In genomic region chr5:68630354-68630753, GRCh38 we compare ENCODE assay signal across 29 cellular contexts.
DNase-seq lines count a peak whose midpoint lies in the region; ATAC-seq, FAIRE-seq and TF ChIP-seq lines count a peak whose summit lies in the region.
"Had no signal": no experiment of that assay in that cellular context is flagged by ENCODE, and none has a peak within 500 bp of the region (broad histone marks: within the 10 kb centered on the region; RNA-seq: fewer than 3 reads in every experiment).

No MANE protein-coding gene starts in this region.

- H3K9ac ChIP-seq in liver (ENCODE audit: low read depth in 1 of 2, low read length in 2 of 2), result no peak overlapping the region
- H3K9ac ChIP-seq in HepG2 (ENCODE audit: insufficient read depth, low read depth, low read length), result no peak overlapping the region
- H3K9ac ChIP-seq: BLaER1; BLaER1 treated with 17β-estradiol and CSF1 and Interleukin-3, amounts not matched to agents 10 nM and 100 nM had no signal

- TF ChIP-seq CTCF in liver (IDR thresholded peaks at IDR 0.05; ENCODE audit: low read depth, low read length, missing input control), result no peak
- TF ChIP-seq CTCF in HepG2 (CRISPR knock-in tag; IDR thresholded peaks at IDR 0.05), result no peak

- no peak overlapping the region for H3K4me2 ChIP-seq in HepG2 (ENCODE audit: low read depth, low read length)
- H3K4me2 ChIP-seq: A549; BLaER1; BLaER1 treated with 17β-estradiol and CSF1 and Interleukin-3, amounts not matched to agents 10 nM and 100 nM had no signal

- H3K27me3 ChIP-seq in liver (ENCODE audit: control insufficient read depth in 4 of 4, insufficient read depth in 4 of 4, low read length in 3 of 4) (no peaks in the 10 kb centered on the region), HepG2 (ENCODE audit: control insufficient read depth in 1 of 2, insufficient read depth in 2 of 2, low read length in 2 of 2) (no peaks in the 10 kb centered on the region)
- H3K27me3 ChIP-seq: BE2C; BLaER1; BLaER1 treated with 17β-estradiol and CSF1 and Interleukin-3, amounts not matched to agents 10 nM and 100 nM had no signal

- no peak overlapping the region for H3K27ac ChIP-seq in liver (ENCODE audit: low read depth in 1 of 2, low read length in 2 of 2)
- no peak overlapping the region for H3K27ac ChIP-seq in HepG2 (ENCODE audit: extremely low read length, insufficient read depth, low read length)
- H3K27ac ChIP-seq: 22Rv1; A549; BLaER1; BLaER1 treated with 17β-estradiol and CSF1 and Interleukin-3, amounts not matched to agents 10 nM and 100 nM; C4-2B had no signal

- POLR2A ChIA-PET in HepG2 (lab: Yijun Ruan, JAX), result no interaction called here

- H3K36me3 ChIP-seq in liver (ENCODE audit: control insufficient read depth in 4 of 4, insufficient read depth in 3 of 4, low read depth in 1 of 4, low read length in 3 of 4) (peaks cover 0 to 3% (median 0%) of the 10 kb centered on the region in 4 donors), HepG2 (replicated peaks in 1 of 2; ENCODE audit: control insufficient read depth in 1 of 2, insufficient read depth in 2 of 2, low read length in 2 of 2) (no peaks in the 10 kb centered on the region)
- H3K36me3 ChIP-seq: BE2C; BLaER1; BLaER1 treated with 17β-estradiol and CSF1 and Interleukin-3, amounts not matched to agents 10 nM and 100 nM had no signal

- DNase-seq in HepG2 (ENCODE audit: low spot score), result no peak
- DNase-seq: 8988T; ACHN; AML-193; BE2C; C1 segment of cervical spinal cord; Caco-2; Calu3; CD4-positive, alpha-beta memory T cell; CD4-positive, alpha-beta T cell; CD4-positive, CD25-positive, alpha-beta regulatory T cell; CD8-positive, alpha-beta memory T cell; CD8-positive, alpha-beta T cell; COR-L47; DMS 273 treated with DMSO at 0.1 percent for 48 hours; DMS153; DMS53; DMS79; DMS79 treated with DMSO at 0.1 percent for 48 hours; DND-41; EL had no signal

- H3K4me3 ChIP-seq in liver (ENCODE audit: low read depth in 1 of 3, low read length in 3 of 3) (no peak overlapping the region), HepG2 (replicated peaks in 1 of 3; ENCODE audit: insufficient read depth in 1 of 3, low read depth in 2 of 3, low read length in 3 of 3) (no peak overlapping the region)
- H3K4me3 ChIP-seq: A549; BLaER1; BLaER1 treated with 17β-estradiol and CSF1 and Interleukin-3, amounts not matched to agents 10 nM and 100 nM had no signal

- FAIRE-seq in HepG2 (lab: Jason Lieb, UNC), result no peak
- FAIRE-seq: A204.1, A549, D721Med had no signal

- H3K79me2 ChIP-seq in HepG2 (ENCODE audit: insufficient read depth, low read length), result no peaks in the 10 kb centered on the region

- WGBS in liver, result 70% methylated on average over 1 of the region's 1 CpG
- 45% methylated on average over 1 of the region's 1 CpG for WGBS in HepG2 (ENCODE audit: low lambda C conversion rate)

- in situ Hi-C loops in HepG2 (cut with HindIII; ENCODE audit: extremely low pct_ligation_motif_present, low pct_unique_long_range_greater_than_20kb), result no loop called here

- no TSS peak for BruUV-seq in HepG2 (replicated peaks; lab: Mats Ljungman, UMichigan)

- no peak overlapping the region for H2AFZ ChIP-seq in HepG2 (ENCODE audit: low read length)

- TF ChIP-seq EP300 in HepG2 (IDR thresholded peaks at IDR 0.05; ENCODE audit: low read depth in 2 of 2, low read length in 2 of 2), result no peak
- TF ChIP-seq EP300 in HepG2 (CRISPR knock-in tag; IDR thresholded peaks at IDR 0.05; ENCODE audit: borderline replicate concordance), result no peak

- no peaks in the 10 kb centered on the region for H4K20me1 ChIP-seq in HepG2 (ENCODE audit: insufficient read depth, low read length)
- H4K20me1 ChIP-seq: BLaER1; BLaER1 treated with 17β-estradiol and CSF1 and Interleukin-3, amounts not matched to agents 10 nM and 100 nM had no signal

- H3K9me3 ChIP-seq in liver (ENCODE audit: control insufficient read depth in 4 of 4, low read length in 3 of 4) (no peaks in the 10 kb centered on the region), HepG2 (ENCODE audit: low read length) (no peaks in the 10 kb centered on the region)
- H3K9me3 ChIP-seq: A549; BE2C; BLaER1; BLaER1 treated with 17β-estradiol and CSF1 and Interleukin-3, amounts not matched to agents 10 nM and 100 nM; Caco-2 had no signal

- TF ChIP-seq POLR2A in HepG2 (IDR thresholded peaks at IDR 0.05; ENCODE audit: insufficient read depth in 1 of 2, low read depth in 2 of 2, low read length in 2 of 2), result no peak

- CTCF ChIA-PET in HepG2 (lab: Yijun Ruan, JAX; ENCODE audit: low intra/inter-chr PET ratio, low total read pairs), result no interaction called here

- ATAC-seq in HepG2, result no peak
- ATAC-seq: A549; CD8-positive, alpha-beta T cell had no signal

- TF ChIP-seq RAD21 in liver (IDR thresholded peaks at IDR 0.05) (no peak), HepG2 (CRISPR knock-in tag; IDR thresholded peaks at IDR 0.05) (no peak)

- H3K4me1 ChIP-seq in liver (ENCODE audit: control insufficient read depth in 4 of 4, insufficient read depth in 4 of 4, low read length in 3 of 4) (peaks cover 0 to 5% (median 0%) of the 10 kb centered on the region in 4 donors), HepG2 (ENCODE audit: insufficient read depth, low read length) (no peaks in the 10 kb centered on the region)
- H3K4me1 ChIP-seq: A549; BLaER1; BLaER1 treated with 17β-estradiol and CSF1 and Interleukin-3, amounts not matched to agents 10 nM and 100 nM; Caco-2 had no signal

- intact Hi-C loops in HepG2 (cut with micrococcal nuclease; ENCODE audit: unreplicated experiment), result no loop called here

TF ChIP-seq in liver, 16 proteins besides CTCF, POLR2A, EP300 and RAD21 (continues in another document):
- TF ChIP-seq SP1 (IDR thresholded peaks at IDR 0.05), result peak; percentile 10
- TF ChIP-seq, protein P1, sequence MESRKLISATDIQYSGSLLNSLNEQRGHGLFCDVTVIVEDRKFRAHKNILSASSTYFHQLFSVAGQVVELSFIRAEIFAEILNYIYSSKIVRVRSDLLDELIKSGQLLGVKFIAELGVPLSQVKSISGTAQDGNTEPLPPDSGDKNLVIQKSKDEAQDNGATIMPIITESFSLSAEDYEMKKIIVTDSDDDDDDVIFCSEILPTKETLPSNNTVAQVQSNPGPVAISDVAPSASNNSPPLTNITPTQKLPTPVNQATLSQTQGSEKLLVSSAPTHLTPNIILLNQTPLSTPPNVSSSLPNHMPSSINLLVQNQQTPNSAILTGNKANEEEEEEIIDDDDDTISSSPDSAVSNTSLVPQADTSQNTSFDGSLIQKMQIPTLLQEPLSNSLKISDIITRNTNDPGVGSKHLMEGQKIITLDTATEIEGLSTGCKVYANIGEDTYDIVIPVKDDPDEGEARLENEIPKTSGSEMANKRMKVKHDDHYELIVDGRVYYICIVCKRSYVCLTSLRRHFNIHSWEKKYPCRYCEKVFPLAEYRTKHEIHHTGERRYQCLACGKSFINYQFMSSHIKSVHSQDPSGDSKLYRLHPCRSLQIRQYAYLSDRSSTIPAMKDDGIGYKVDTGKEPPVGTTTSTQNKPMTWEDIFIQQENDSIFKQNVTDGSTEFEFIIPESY (IDR thresholded peaks at IDR 0.05), result no peak
- TF ChIP-seq, protein P2, sequence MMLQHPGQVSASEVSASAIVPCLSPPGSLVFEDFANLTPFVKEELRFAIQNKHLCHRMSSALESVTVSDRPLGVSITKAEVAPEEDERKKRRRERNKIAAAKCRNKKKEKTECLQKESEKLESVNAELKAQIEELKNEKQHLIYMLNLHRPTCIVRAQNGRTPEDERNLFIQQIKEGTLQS (IDR thresholded peaks at IDR 0.05), result no peak
- TF ChIP-seq, protein P3, sequence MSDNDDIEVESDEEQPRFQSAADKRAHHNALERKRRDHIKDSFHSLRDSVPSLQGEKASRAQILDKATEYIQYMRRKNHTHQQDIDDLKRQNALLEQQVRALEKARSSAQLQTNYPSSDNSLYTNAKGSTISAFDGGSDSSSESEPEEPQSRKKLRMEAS (IDR thresholded peaks at IDR 0.05), result no peak
- peak in 1 of 2 donors; percentile 25 for TF ChIP-seq RXRA (IDR thresholded peaks at IDR 0.05)
- TF ChIP-seq NR2F2 (IDR thresholded peaks at IDR 0.05), result no peak
- peak; percentile 63 for TF ChIP-seq FOXA2 (IDR thresholded peaks at IDR 0.05)
- no peak for TF ChIP-seq GABPA (IDR thresholded peaks at IDR 0.05 in 1 of 2, conservative IDR thresholded peaks at IDR 0.05 in 1 of 2)

TF ChIP-seq in HepG2, 621 proteins besides CTCF, POLR2A, EP300 and RAD21 (continues in another document):
- TF ChIP-seq RBM39 (IDR thresholded peaks at IDR 0.05; ENCODE audit: low read depth, low read length, poor library complexity, severe bottlenecking) (no peak), SIN3A (IDR thresholded peaks at IDR 0.05; ENCODE audit: borderline replicate concordance, low read depth, low read length) (no peak), GFI1 (CRISPR knock-in tag; IDR thresholded peaks at IDR 0.05; ENCODE audit: borderline replicate concordance) (no peak), ZMYM4 (CRISPR knock-in tag; IDR thresholded peaks at IDR 0.05) (no peak), ZNF7 (CRISPR knock-in tag; IDR thresholded peaks at IDR 0.05) (no peak), GATAD1 (CRISPR knock-in tag; IDR thresholded peaks at IDR 0.05) (no peak), SETDB1 (CRISPR knock-in tag; IDR thresholded peaks at IDR 0.05; ENCODE audit: borderline replicate concordance) (no peak), THAP9 (CRISPR knock-in tag; IDR thresholded peaks at IDR 0.05; ENCODE audit: borderline replicate concordance) (no peak), ZNF850 (CRISPR knock-in tag; conservative IDR thresholded peaks at IDR 0.05) (no peak), ZMYM2 (CRISPR knock-in tag; IDR thresholded peaks at IDR 0.05) (no peak), AKAP8 (CRISPR knock-in tag; IDR thresholded peaks at IDR 0.05) (no peak)
